ENCODE assay signal across 24 cellular contexts in genomic region chr3:157167371-157167770, GRCh38.
"Had no signal": no experiment of that assay in that cellular context is flagged by ENCODE, and none has a peak within 500 bp of the region (broad histone marks: within the 10 kb centered on the region; RNA-seq: fewer than 3 reads in every experiment).

No MANE protein-coding gene starts in this region.

- H3K27me3 ChIP-seq: body of pancreas, dorsolateral prefrontal cortex, neutrophil, pancreas, spleen, tibial nerve, uterus had no signal

- H3K9me3 Mint-ChIP-seq: activated CD4-positive, alpha-beta T cell treated with anti-CD3 and anti-CD28 coated beads, Interleukin-2, amount 10 ng/mL, durations not matched to agents 24 days and 14 days; activated CD8-positive, alpha-beta T cell treated with anti-CD3 and anti-CD28 coated beads for 36 hours; activated T-cell treated with anti-CD3 and anti-CD28 coated beads, Interleukin-2, amount 50 U/mL, for 24 hours; activated T-helper 2 cell treated with anti-CD3 and anti-CD28 coated beads, Interferon-gamma antibody, Interleukin-2, Interleukin-4, amounts not matched to agents 10 μg/mL and 5 μg/mL and 100 μg/mL, durations not matched to agents 14 hours and 24 hours and 36 hours; endodermal cell; naive B cell had no signal

- H3K36me3 ChIP-seq: neutrophil, pancreas, spleen, tibial nerve, uterus had no signal

- H3K36me3 Mint-ChIP-seq: naive B cell had no signal

- H3K27ac Mint-ChIP-seq: activated CD4-positive, alpha-beta T cell treated with anti-CD3 and anti-CD28 coated beads, Interleukin-2, amount 10 ng/mL, durations not matched to agents 24 days and 14 days; activated CD8-positive, alpha-beta T cell treated with anti-CD3 and anti-CD28 coated beads for 36 hours; activated T-cell treated with anti-CD3 and anti-CD28 coated beads, Interleukin-2, amount 50 U/mL, for 24 hours; activated T-helper 2 cell treated with anti-CD3 and anti-CD28 coated beads, Interferon-gamma antibody, Interleukin-2, Interleukin-4, amounts not matched to agents 10 μg/mL and 5 μg/mL and 100 μg/mL, durations not matched to agents 14 hours and 24 hours and 36 hours; endodermal cell had no signal

- FAIRE-seq: pancreas had no signal

- H3K27me3 Mint-ChIP-seq: activated CD4-positive, alpha-beta T cell treated with anti-CD3 and anti-CD28 coated beads, Interleukin-2, amount 10 ng/mL, durations not matched to agents 24 days and 14 days; activated CD8-positive, alpha-beta T cell treated with anti-CD3 and anti-CD28 coated beads for 36 hours; activated T-cell treated with anti-CD3 and anti-CD28 coated beads, Interleukin-2, amount 50 U/mL, for 24 hours; naive B cell had no signal

- H3K4me3 ChIP-seq: body of pancreas, dorsolateral prefrontal cortex, pancreas, spleen, tibial nerve, uterus had no signal

- H3K9me3 ChIP-seq: body of pancreas, neutrophil, pancreas, spleen, tibial nerve, uterus had no signal

- H3K27ac ChIP-seq: dorsolateral prefrontal cortex, epithelial cell of prostate, neutrophil, pancreas, spleen, uterus had no signal

- H3K4me1 ChIP-seq: pancreas, tibial nerve, uterus had no signal

- DNase-seq: activated CD4-positive, alpha-beta T cell treated with anti-CD3 and anti-CD28 coated beads, Interleukin-2, amount 10 ng/mL, durations not matched to agents 24 days and 14 days; activated CD8-positive, alpha-beta T cell treated with anti-CD3 and anti-CD28 coated beads for 36 hours; activated naive CD4-positive, alpha-beta T cell treated with Interleukin-2 at 50 U/mL for 16 hours; activated T-cell treated with anti-CD3 and anti-CD28 coated beads, Interleukin-2, amount 50 U/mL, for 24 hours; body of pancreas; dorsolateral prefrontal cortex; endodermal cell; foreskin fibroblast; glutamatergic neuron; hypothalamus; islet precursor cell; mammary epithelial cell; naive B cell; pancreas; spleen; stimulated activated CD8-positive, alpha-beta memory T cell treated with anti-CD3 and anti-CD28 coated beads, Interleukin-4, amount 100 ng/mL, for 48 hours; stimulated activated naive CD8-positive, alpha-beta T cell treated with anti-CD3 and anti-CD28 coated beads, Interleukin-15, Interleukin-2, amounts not matched to agents 100 U/mL and 50 U/mL, for 24 hours; substantia nigra; T1000; uterus had no signal

- H3K4me3 Mint-ChIP-seq: activated CD4-positive, alpha-beta T cell treated with anti-CD3 and anti-CD28 coated beads, Interleukin-2, amount 10 ng/mL, durations not matched to agents 24 days and 14 days; activated CD8-positive, alpha-beta T cell treated with anti-CD3 and anti-CD28 coated beads for 36 hours; activated T-cell treated with anti-CD3 and anti-CD28 coated beads, Interleukin-2, amount 50 U/mL, for 24 hours; endodermal cell had no signal
